In genomic region chr19:21595185-21595584, GRCh38 we compare ENCODE assay signal across 28 cellular contexts.
"Had no signal": no experiment of that assay in that cellular context is flagged by ENCODE, and none has a peak within 500 bp of the region (broad histone marks: within the 10 kb centered on the region; RNA-seq: fewer than 3 reads in every experiment).

No MANE protein-coding gene starts in this region.

- H3K27me3 Mint-ChIP-seq: activated B cell treated with CpG ODN at 0.5 μM for 24 hours; activated CD4-positive, alpha-beta T cell treated with anti-CD3 and anti-CD28 coated beads, Interleukin-2, amount 10 ng/mL, durations not matched to agents 24 days and 14 days; activated CD8-positive, alpha-beta memory T cell treated with anti-CD3 and anti-CD28 coated beads, Interleukin-2, amount 10 ng/mL, durations not matched to agents 7 days and 5 days; activated naive CD8-positive, alpha-beta T cell treated with anti-CD3 and anti-CD28 coated beads, Interleukin-2, amount 50 U/mL, for 24 hours; activated T-cell treated with anti-CD3 and anti-CD28 coated beads, Interleukin-2, amount 50 U/mL, for 24 hours; IgD-negative memory B cell had no signal

- DNase-seq: activated B cell treated with CpG ODN at 0.5 μM for 24 hours; activated CD4-positive, alpha-beta T cell treated with anti-CD3 and anti-CD28 coated beads for 1 hour; activated CD4-positive, alpha-beta T cell treated with anti-CD3 and anti-CD28 coated beads, Interleukin-2, amount 10 ng/mL, durations not matched to agents 24 days and 14 days; activated CD4-positive, alpha-beta T cell treated with anti-CD3 and anti-CD28 coated beads, Interleukin-2, amount 50 U/mL, for 48 hours; activated CD8-positive, alpha-beta memory T cell treated with anti-CD3 and anti-CD28 coated beads, Interleukin-2, amount 10 ng/mL, durations not matched to agents 7 days and 5 days; activated effector memory CD4-positive, alpha-beta T cell treated with Interleukin-2 at 50 U/mL for 16 hours; activated naive CD4-positive, alpha-beta T cell; activated naive CD8-positive, alpha-beta T cell treated with anti-CD3 and anti-CD28 coated beads, Interleukin-2, amount 50 U/mL, for 24 hours; activated T-cell treated with anti-CD3 and anti-CD28 coated beads, Interleukin-2, amount 50 U/mL, for 24 hours; amygdala; NCI-H1105; NCI-H1436; NCI-H1694 treated with DMSO at 0.1 percent for 48 hours; NCI-H2029 treated with DMSO at 0.1 percent for 48 hours; NCI-H510A treated with DMSO at 0.1 percent for 48 hours; NCI-H69; NK-92 treated with Interleukin-12 subunit alpha and Interleukin-12 subunit beta, amount 100 ng/mL, for 24 hours; Peyer's patch; Right ventricle myocardium superior; SW 1271; T-helper 9 cell had no signal

- H3K4me1 Mint-ChIP-seq: activated B cell treated with CpG ODN at 0.5 μM for 24 hours; activated CD4-positive, alpha-beta T cell treated with anti-CD3 and anti-CD28 coated beads, Interleukin-2, amount 10 ng/mL, durations not matched to agents 24 days and 14 days; activated CD8-positive, alpha-beta memory T cell treated with anti-CD3 and anti-CD28 coated beads, Interleukin-2, amount 10 ng/mL, durations not matched to agents 7 days and 5 days; activated naive CD8-positive, alpha-beta T cell treated with anti-CD3 and anti-CD28 coated beads, Interleukin-2, amount 50 U/mL, for 24 hours; IgD-negative memory B cell had no signal

- H3K4me1 ChIP-seq: Peyer's patch, SJSA1 had no signal

- H3K27ac ChIP-seq: KMS-11, Peyer's patch, RWPE1, SJSA1 had no signal

- H3K27ac Mint-ChIP-seq: activated B cell treated with CpG ODN at 0.5 μM for 24 hours; activated CD4-positive, alpha-beta T cell treated with anti-CD3 and anti-CD28 coated beads, Interleukin-2, amount 10 ng/mL, durations not matched to agents 24 days and 14 days; activated CD8-positive, alpha-beta memory T cell treated with anti-CD3 and anti-CD28 coated beads, Interleukin-2, amount 10 ng/mL, durations not matched to agents 7 days and 5 days; activated naive CD8-positive, alpha-beta T cell treated with anti-CD3 and anti-CD28 coated beads, Interleukin-2, amount 50 U/mL, for 24 hours; activated T-cell treated with anti-CD3 and anti-CD28 coated beads, Interleukin-2, amount 50 U/mL, for 24 hours; activated T-helper 1 cell treated with anti-CD3 and anti-CD28 coated beads, Interleukin-12 subunit alpha, Interleukin-12 subunit beta, Interleukin-2, Interleukin-4 antibody, amounts not matched to agents 30 ng/mL and 10 ng/mL and 1 ng/mL, durations not matched to agents 14 hours and 24 hours and 36 hours; IgD-negative memory B cell; T-helper 1 cell treated with Interleukin-12 subunit alpha and Interleukin-12 subunit beta and Interleukin-4 antibody, amounts not matched to agents 30 μg/mL and 1 μg/mL, for 36 hours had no signal

- H3K36me3 ChIP-seq: Peyer's patch, SJSA1 had no signal

- H3K36me3 Mint-ChIP-seq: activated CD8-positive, alpha-beta memory T cell treated with anti-CD3 and anti-CD28 coated beads, Interleukin-2, amount 10 ng/mL, durations not matched to agents 7 days and 5 days; activated naive CD4-positive, alpha-beta T cell treated with anti-CD3 and anti-CD28 coated beads, Interleukin-2, amount 50 U/mL, for 72 hours had no signal

- H3K4me3 ChIP-seq: Peyer's patch, SJSA1 had no signal

- H3K4me3 Mint-ChIP-seq: activated B cell treated with CpG ODN at 0.5 μM for 24 hours; activated CD4-positive, alpha-beta T cell treated with anti-CD3 and anti-CD28 coated beads, Interleukin-2, amount 10 ng/mL, durations not matched to agents 24 days and 14 days; activated CD8-positive, alpha-beta memory T cell treated with anti-CD3 and anti-CD28 coated beads, Interleukin-2, amount 10 ng/mL, durations not matched to agents 7 days and 5 days; activated naive CD8-positive, alpha-beta T cell treated with anti-CD3 and anti-CD28 coated beads, Interleukin-2, amount 50 U/mL, for 24 hours; activated T-cell treated with anti-CD3 and anti-CD28 coated beads, Interleukin-2, amount 50 U/mL, for 24 hours; activated T-helper 1 cell treated with anti-CD3 and anti-CD28 coated beads, Interleukin-12 subunit alpha, Interleukin-12 subunit beta, Interleukin-2, Interleukin-4 antibody, amounts not matched to agents 30 ng/mL and 10 ng/mL and 1 ng/mL, durations not matched to agents 14 hours and 24 hours and 36 hours; T-helper 1 cell treated with Interleukin-12 subunit alpha and Interleukin-12 subunit beta and Interleukin-4 antibody, amounts not matched to agents 30 μg/mL and 1 μg/mL, for 36 hours had no signal

- H3K9me3 Mint-ChIP-seq: activated T-cell treated with anti-CD3 and anti-CD28 coated beads, Interleukin-2, amount 50 U/mL, for 24 hours had no signal

- H3K9me3 ChIP-seq: Peyer's patch had no signal

- H3K27me3 ChIP-seq: Peyer's patch, SJSA1 had no signal
